In the genomic region with DNA sequence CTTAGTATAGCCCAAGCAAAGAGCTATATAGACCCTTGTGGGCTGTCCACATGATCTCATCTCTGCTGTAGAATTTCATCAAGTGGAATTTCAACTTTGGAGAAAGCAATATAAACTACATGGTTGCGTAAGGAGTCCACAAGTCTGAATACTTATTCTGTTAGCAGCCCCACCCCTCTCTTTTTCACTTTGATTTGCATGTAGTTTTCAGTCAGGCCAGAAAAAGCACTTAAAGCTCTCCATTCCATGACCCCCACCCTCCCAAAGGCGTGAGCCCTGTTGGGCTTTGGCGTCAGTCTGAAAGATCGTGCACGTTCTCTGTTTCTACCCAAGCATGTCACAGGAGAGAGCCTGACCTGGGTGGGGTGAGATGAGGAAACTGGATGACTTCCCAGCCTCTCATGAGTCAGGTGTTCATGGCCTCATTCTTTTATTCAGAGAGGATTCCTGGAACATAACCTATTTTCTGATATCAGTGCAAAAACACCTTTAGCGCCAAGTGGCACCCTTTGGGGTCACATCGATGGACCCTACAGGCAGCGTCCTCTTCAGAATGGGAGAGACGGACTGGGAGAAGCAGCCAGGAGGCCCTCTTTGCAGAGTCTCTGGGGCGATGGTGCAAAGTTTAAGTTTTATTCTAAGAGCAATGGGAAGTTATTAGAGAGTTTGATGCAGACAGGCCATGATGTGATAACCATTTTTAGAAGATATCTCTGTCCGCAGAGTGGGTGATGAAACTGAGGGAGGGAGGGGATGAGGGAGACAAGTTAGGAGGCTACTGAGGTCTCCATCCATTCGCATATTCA, we compare ENCODE assay signal across 1 cellular context.
TF ChIP-seq lines count a peak whose summit lies in the region.

No MANE protein-coding gene starts in this region.

TF ChIP-seq in GM23338, 12 proteins besides CTCF, POLR2A, EP300 and RAD21 (continued from another document):
- TF ChIP-seq, protein P1, sequence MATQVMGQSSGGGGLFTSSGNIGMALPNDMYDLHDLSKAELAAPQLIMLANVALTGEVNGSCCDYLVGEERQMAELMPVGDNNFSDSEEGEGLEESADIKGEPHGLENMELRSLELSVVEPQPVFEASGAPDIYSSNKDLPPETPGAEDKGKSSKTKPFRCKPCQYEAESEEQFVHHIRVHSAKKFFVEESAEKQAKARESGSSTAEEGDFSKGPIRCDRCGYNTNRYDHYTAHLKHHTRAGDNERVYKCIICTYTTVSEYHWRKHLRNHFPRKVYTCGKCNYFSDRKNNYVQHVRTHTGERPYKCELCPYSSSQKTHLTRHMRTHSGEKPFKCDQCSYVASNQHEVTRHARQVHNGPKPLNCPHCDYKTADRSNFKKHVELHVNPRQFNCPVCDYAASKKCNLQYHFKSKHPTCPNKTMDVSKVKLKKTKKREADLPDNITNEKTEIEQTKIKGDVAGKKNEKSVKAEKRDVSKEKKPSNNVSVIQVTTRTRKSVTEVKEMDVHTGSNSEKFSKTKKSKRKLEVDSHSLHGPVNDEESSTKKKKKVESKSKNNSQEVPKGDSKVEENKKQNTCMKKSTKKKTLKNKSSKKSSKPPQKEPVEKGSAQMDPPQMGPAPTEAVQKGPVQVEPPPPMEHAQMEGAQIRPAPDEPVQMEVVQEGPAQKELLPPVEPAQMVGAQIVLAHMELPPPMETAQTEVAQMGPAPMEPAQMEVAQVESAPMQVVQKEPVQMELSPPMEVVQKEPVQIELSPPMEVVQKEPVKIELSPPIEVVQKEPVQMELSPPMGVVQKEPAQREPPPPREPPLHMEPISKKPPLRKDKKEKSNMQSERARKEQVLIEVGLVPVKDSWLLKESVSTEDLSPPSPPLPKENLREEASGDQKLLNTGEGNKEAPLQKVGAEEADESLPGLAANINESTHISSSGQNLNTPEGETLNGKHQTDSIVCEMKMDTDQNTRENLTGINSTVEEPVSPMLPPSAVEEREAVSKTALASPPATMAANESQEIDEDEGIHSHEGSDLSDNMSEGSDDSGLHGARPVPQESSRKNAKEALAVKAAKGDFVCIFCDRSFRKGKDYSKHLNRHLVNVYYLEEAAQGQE (IDR thresholded peaks at IDR 0.05; ENCODE audit: unreplicated experiment): no peak
- TF ChIP-seq POLR2AphosphoS5 (IDR thresholded peaks at IDR 0.05; ENCODE audit: low read depth) (no peak), NANOG (IDR thresholded peaks at IDR 0.05; ENCODE audit: borderline replicate concordance) (no peak), ZNF331 (CRISPR knock-in tag; IDR thresholded peaks at IDR 0.05; ENCODE audit: low read depth) (no peak), CREB1 (CRISPR knock-in tag; IDR thresholded peaks at IDR 0.05; ENCODE audit: low read depth) (no peak)
- TF ChIP-seq, protein P2, sequence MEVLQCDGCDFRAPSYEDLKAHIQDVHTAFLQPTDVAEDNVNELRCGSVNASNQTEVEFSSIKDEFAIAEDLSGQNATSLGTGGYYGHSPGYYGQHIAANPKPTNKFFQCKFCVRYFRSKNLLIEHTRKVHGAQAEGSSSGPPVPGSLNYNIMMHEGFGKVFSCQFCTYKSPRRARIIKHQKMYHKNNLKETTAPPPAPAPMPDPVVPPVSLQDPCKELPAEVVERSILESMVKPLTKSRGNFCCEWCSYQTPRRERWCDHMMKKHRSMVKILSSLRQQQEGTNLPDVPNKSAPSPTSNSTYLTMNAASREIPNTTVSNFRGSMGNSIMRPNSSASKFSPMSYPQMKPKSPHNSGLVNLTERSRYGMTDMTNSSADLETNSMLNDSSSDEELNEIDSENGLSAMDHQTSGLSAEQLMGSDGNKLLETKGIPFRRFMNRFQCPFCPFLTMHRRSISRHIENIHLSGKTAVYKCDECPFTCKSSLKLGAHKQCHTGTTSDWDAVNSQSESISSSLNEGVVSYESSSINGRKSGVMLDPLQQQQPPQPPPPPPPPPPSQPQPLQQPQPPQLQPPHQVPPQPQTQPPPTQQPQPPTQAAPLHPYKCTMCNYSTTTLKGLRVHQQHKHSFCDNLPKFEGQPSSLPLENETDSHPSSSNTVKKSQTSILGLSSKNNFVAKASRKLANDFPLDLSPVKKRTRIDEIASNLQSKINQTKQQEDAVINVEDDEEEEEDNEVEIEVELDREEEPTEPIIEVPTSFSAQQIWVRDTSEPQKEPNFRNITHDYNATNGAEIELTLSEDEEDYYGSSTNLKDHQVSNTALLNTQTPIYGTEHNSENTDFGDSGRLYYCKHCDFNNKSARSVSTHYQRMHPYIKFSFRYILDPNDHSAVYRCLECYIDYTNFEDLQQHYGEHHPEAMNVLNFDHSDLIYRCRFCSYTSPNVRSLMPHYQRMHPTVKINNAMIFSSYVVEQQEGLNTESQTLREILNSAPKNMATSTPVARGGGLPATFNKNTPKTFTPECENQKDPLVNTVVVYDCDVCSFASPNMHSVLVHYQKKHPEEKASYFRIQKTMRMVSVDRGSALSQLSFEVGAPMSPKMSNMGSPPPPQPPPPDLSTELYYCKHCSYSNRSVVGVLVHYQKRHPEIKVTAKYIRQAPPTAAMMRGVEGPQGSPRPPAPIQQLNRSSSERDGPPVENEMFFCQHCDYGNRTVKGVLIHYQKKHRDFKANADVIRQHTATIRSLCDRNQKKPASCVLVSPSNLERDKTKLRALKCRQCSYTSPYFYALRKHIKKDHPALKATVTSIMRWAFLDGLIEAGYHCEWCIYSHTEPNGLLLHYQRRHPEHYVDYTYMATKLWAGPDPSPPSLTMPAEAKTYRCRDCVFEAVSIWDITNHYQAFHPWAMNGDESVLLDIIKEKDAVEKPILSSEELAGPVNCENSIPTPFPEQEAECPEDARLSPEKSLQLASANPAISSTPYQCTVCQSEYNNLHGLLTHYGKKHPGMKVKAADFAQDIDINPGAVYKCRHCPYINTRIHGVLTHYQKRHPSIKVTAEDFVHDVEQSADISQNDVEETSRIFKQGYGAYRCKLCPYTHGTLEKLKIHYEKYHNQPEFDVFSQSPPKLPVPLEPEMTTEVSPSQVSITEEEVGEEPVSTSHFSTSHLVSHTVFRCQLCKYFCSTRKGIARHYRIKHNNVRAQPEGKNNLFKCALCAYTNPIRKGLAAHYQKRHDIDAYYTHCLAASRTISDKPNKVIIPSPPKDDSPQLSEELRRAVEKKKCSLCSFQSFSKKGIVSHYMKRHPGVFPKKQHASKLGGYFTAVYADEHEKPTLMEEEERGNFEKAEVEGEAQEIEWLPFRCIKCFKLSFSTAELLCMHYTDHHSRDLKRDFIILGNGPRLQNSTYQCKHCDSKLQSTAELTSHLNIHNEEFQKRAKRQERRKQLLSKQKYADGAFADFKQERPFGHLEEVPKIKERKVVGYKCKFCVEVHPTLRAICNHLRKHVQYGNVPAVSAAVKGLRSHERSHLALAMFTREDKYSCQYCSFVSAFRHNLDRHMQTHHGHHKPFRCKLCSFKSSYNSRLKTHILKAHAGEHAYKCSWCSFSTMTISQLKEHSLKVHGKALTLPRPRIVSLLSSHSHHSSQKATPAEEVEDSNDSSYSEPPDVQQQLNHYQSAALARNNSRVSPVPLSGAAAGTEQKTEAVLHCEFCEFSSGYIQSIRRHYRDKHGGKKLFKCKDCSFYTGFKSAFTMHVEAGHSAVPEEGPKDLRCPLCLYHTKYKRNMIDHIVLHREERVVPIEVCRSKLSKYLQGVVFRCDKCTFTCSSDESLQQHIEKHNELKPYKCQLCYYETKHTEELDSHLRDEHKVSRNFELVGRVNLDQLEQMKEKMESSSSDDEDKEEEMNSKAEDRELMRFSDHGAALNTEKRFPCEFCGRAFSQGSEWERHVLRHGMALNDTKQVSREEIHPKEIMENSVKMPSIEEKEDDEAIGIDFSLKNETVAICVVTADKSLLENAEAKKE (CRISPR knock-in tag; IDR thresholded peaks at IDR 0.05): no peak
